Comparison of ENCODE assay signal across 12 cellular contexts in genomic region chr1:191579019-191579418, GRCh38.
"Had no signal": no experiment of that assay in that cellular context is flagged by ENCODE, and none has a peak within 500 bp of the region (broad histone marks: within the 10 kb centered on the region; RNA-seq: fewer than 3 reads in every experiment).

No MANE protein-coding gene starts in this region.

- H3K4me1 ChIP-seq: breast epithelium, foreskin keratinocyte, psoas muscle, testis had no signal

- ATAC-seq: activated CD4-positive, CD25-positive, alpha-beta regulatory T cell treated with anti-CD3 and anti-CD28 coated beads, Interleukin-2, amount 50 U/mL, for 24 hours; esophagus mucosa; foreskin keratinocyte; psoas muscle; stimulated activated naive CD8-positive, alpha-beta T cell treated with anti-CD3 and anti-CD28 coated beads, Interleukin-15, amount 100 ng/mL, for 72 hours had no signal

- H3K27me3 ChIP-seq: breast epithelium, foreskin keratinocyte, testis had no signal

- H3K4me3 ChIP-seq: breast epithelium, psoas muscle, testis had no signal

- DNase-seq: activated CD4-positive, alpha-beta T cell treated with anti-CD3 and anti-CD28 coated beads, Interleukin-2, amount 50 U/mL, for 1 hour; activated naive CD8-positive, alpha-beta T cell treated with anti-CD3 and anti-CD28 coated beads, Interleukin-2, amount 10 ng/mL, durations not matched to agents 7 days and 5 days; anterior cingulate cortex; foreskin keratinocyte; midbrain; psoas muscle; stimulated activated CD4-positive, alpha-beta T cell treated with anti-CD3 and anti-CD28 coated beads, Interleukin-1b, Interleukin-23, amount 100 ng/mL, for 48 hours; stimulated activated naive CD8-positive, alpha-beta T cell treated with anti-CD3 and anti-CD28 coated beads, Interleukin-15, amount 100 ng/mL, for 72 hours; testis had no signal

- H3K27ac ChIP-seq: breast epithelium, foreskin keratinocyte, psoas muscle had no signal

- H3K36me3 ChIP-seq: breast epithelium had no signal

- H3K9me3 ChIP-seq: breast epithelium, psoas muscle, testis had no signal
